Comparison of ENCODE assay signal across 14 cellular contexts in genomic region chr4:73853246-73853704, GRCh38. TPM values are rescaled to one million over a fixed set of nuclear protein-coding genes. Genes with fewer than 3 reads are reported as not detected.
A peak's percentile ranks its signal among the peaks of the same experiment; 100 is the strongest.
DNase-seq lines count a peak whose midpoint lies in the region; FAIRE-seq and TF ChIP-seq lines count a peak whose summit lies in the region.
"Had no signal": no experiment of that assay in that cellular context is flagged by ENCODE, and none has a peak within 500 bp of the region (broad histone marks: within the 10 kb centered on the region; RNA-seq: fewer than 3 reads in every experiment).

PF4V1 (plus strand) TSS chr4:73853296; CDS start chr4:73853363, 67 bp downstream.

- no peak within 1 kb of the TSS for H3K27ac ChIP-seq in astrocyte (ENCODE audit: low read depth, low read length)

- peaks cover 8% of the 10 kb centered on the region for H3K9me3 ChIP-seq in astrocyte (ENCODE audit: insufficient read depth, low read depth, low read length)

- peak within 1 kb of the TSS; percentile 21 for H3K4me3 ChIP-seq in astrocyte (ENCODE audit: insufficient read depth, low read depth, low read length)

- peaks cover 2% of the 10 kb centered on the region for H3K4me1 ChIP-seq in astrocyte (ENCODE audit: insufficient read depth, low read length)

- H3K27ac Mint-ChIP-seq in astrocyte (ENCODE audit: unreplicated experiment) = no peak within 1 kb of the TSS

- H3K4me1 Mint-ChIP-seq in astrocyte (ENCODE audit: low read depth, unreplicated experiment) = peaks cover 14% of the 10 kb centered on the region

- no peak within 1 kb of the TSS for H3K9ac ChIP-seq in astrocyte (ENCODE audit: low read length)

- no peak within 1 kb of the TSS for H3K4me3 Mint-ChIP-seq in astrocyte (ENCODE audit: unreplicated experiment)

- H3K27me3 Mint-ChIP-seq in astrocyte (ENCODE audit: low read depth, unreplicated experiment) = no peaks in the 10 kb centered on the region

- H3K9me3 Mint-ChIP-seq in astrocyte (ENCODE audit: unreplicated experiment) = peaks cover 5% of the 10 kb centered on the region

- no peaks in the 10 kb centered on the region for H4K20me1 ChIP-seq in astrocyte (ENCODE audit: insufficient read depth, low read length)

- no peak for TF ChIP-seq CTCF in astrocyte (IDR thresholded peaks at IDR 0.05; ENCODE audit: insufficient read depth, low read depth, low read length)

- no peaks in the 10 kb centered on the region for H3K79me2 ChIP-seq in astrocyte (ENCODE audit: insufficient read depth, low read length)

- peak within 1 kb of the TSS; percentile 27 for H2AFZ ChIP-seq in astrocyte (ENCODE audit: low read depth, low read length)

- H3K36me3 Mint-ChIP-seq in astrocyte (ENCODE audit: low read depth, unreplicated experiment) = no peaks in the 10 kb centered on the region

- H3K4me2 ChIP-seq in astrocyte (ENCODE audit: low read length) = peak within 1 kb of the TSS; percentile 65

- no peaks in the 10 kb centered on the region for H3K36me3 ChIP-seq in astrocyte (ENCODE audit: insufficient read depth, low read length)

- FAIRE-seq in astrocyte (lab: Jason Lieb, UNC) = no peak
- FAIRE-seq in urothelium cell line (lab: Jason Lieb, UNC) = no peak

- DNase-seq in ELR (ENCODE audit: low read depth) (peak; percentile 21), astrocyte (ENCODE audit: low read depth) (no peak), cardiac septum (ENCODE audit: low spot score) (peak; percentile 77), renal cortical epithelial cell (ENCODE audit: low read depth) (no peak), SKM-1 (lab: John Stamatoyannopoulos, UW; ENCODE audit: unreplicated experiment) (no peak), SIG-M5 (lab: John Stamatoyannopoulos, UW) (no peak), urothelium cell line (ENCODE audit: low spot score) (no peak), EL (no peak)
- DNase-seq: activated CD4-positive, CD25-positive, alpha-beta regulatory T cell; activated effector memory CD4-positive, alpha-beta T cell treated with Interleukin-2 at 50 U/mL for 16 hours; Calu3; erythroblast; NCI-H146; trophoblast cell had no signal

- H3K27me3 ChIP-seq in astrocyte (ENCODE audit: insufficient read depth, low read length) = no peaks in the 10 kb centered on the region

- intact Hi-C loops in cardiac septum (cut with DNase I) = no loop called here

RNA-seq across cellular contexts. Expression of gene PF4V1, which starts in this region (rescaled TPM):
- not detected in 2 replicates for total RNA-seq in astrocyte
- not detected for total RNA-seq in cardiac septum
- 10.8 and 13.5 TPM in 2 replicates for total RNA-seq in renal cortical epithelial cell
- total RNA-seq: Calu3 had no signal

Comparison
In these comparisons a context has a peak if more than half of its experiments do, and no peak if none do; other contexts are left out.
1. RNA of gene PF4V1 (total RNA-seq): 10.8 to 13.5 TPM in renal cortical epithelial cell; not detected in astrocyte and not detected in cardiac septum (single experiment); every median in the first group is over 10 times any median in the second.
2. Peak in DNase-seq in cardiac septum; RNA of the gene not detected or under 1 TPM.